Comparison of ENCODE assay signal across 8 cellular contexts in genomic region chr20:846894-847278, GRCh38. TPM values are rescaled to one million over a fixed set of nuclear protein-coding genes. Genes with fewer than 3 reads are reported as not detected.
A peak's percentile ranks its signal among the peaks of the same experiment; 100 is the strongest.
DNase-seq lines count a peak whose midpoint lies in the region; ATAC-seq and TF ChIP-seq lines count a peak whose summit lies in the region.

No MANE protein-coding gene starts in this region.

- DNase-seq in GM12865 (ENCODE audit: low read depth) (peak; percentile 65), NAMALWA (ENCODE audit: low spot score) (peak; percentile 80), activated T-cell treated with anti-CD3 and anti-CD28 coated beads for 4 hours (peak; percentile 39), neural crest cell (ENCODE audit: low read depth, low spot score) (no peak), ascending aorta (ENCODE audit: low spot score in 2 of 2) (no peak), NCI-H510A (lab: John Stamatoyannopoulos, UW) (no peak), NCI-H2107 (lab: John Stamatoyannopoulos, UW) (no peak), PC-3 (no peak)

- H3K4me2 ChIP-seq in PC-3 (ENCODE audit: low read length) = no peak overlapping the region

- H3K9ac ChIP-seq in PC-3 (ENCODE audit: low read length) = no peak overlapping the region

- no peaks in the 10 kb centered on the region for H3K9me3 Mint-ChIP-seq in neural crest cell

- H3K4me1 ChIP-seq in ascending aorta (peaks cover 2 to 9% of the 10 kb centered on the region in 2 donors), PC-3 (ENCODE audit: insufficient read depth, low read length) (peaks cover 26% of the 10 kb centered on the region)

- peaks cover 39% of the 10 kb centered on the region for H3K79me2 ChIP-seq in PC-3 (ENCODE audit: low read length)

- no peak for ATAC-seq in PC-3

- H3K4me3 Mint-ChIP-seq in neural crest cell = peak overlapping the region; percentile 74

- CTCF ChIA-PET in PC-3 (lab: Charles Lee) = no interaction called here

- no peaks in the 10 kb centered on the region for H3K36me3 ChIP-seq in ascending aorta
- peaks cover 10% of the 10 kb centered on the region; the same call in 1 of the 2 replicates for H3K36me3 ChIP-seq in PC-3 (ENCODE audit: low read depth, low read length)

- peaks cover 32% of the 10 kb centered on the region for H3K4me1 Mint-ChIP-seq in neural crest cell

- peaks cover 4% of the 10 kb centered on the region; the same call in 1 of the 2 replicates for H4K20me1 ChIP-seq in PC-3 (ENCODE audit: low read length)

- no peaks in the 10 kb centered on the region for H3K9me2 ChIP-seq in PC-3 (replicated peaks; ENCODE audit: low read length)

- H3K4me3 ChIP-seq in GM12865 (ENCODE audit: low read depth, low read length) = no peak overlapping the region
- H3K4me3 ChIP-seq in ascending aorta = no peak overlapping the region
- no peak overlapping the region for H3K4me3 ChIP-seq in PC-3 (ENCODE audit: low read length)

- POLR2A ChIA-PET in PC-3 (lab: Charles Lee; ENCODE audit: unreplicated experiment) = interaction anchor here (0.5 kb wide), 1 partner anchor 107 kb away, joined by 3 read pairs; no protein-coding TSS in a partner anchor

- no peak overlapping the region for H2AFZ ChIP-seq in PC-3 (ENCODE audit: low read length)

- peaks cover 2% of the 10 kb centered on the region for H3K36me3 Mint-ChIP-seq in neural crest cell (ENCODE audit: low read depth)

- H3K27me3 ChIP-seq in ascending aorta (no peaks in the 10 kb centered on the region), PC-3 (ENCODE audit: low read length) (no peaks in the 10 kb centered on the region)

- H3F3A ChIP-seq in PC-3 (ENCODE audit: low read length, unreplicated experiment) = no peaks in the 10 kb centered on the region

- H3K27ac ChIP-seq in ascending aorta = no peak overlapping the region
- no peak overlapping the region for H3K27ac ChIP-seq in PC-3 (ENCODE audit: low read length)

- intact Hi-C loops in ascending aorta (cut with DNase I) (no loop called here), PC-3 (cut with micrococcal nuclease) (no loop called here)

- H3K9me3 ChIP-seq in ascending aorta (no peaks in the 10 kb centered on the region), PC-3 (ENCODE audit: low read length) (no peaks in the 10 kb centered on the region)

- no TSS peak for BruUV-seq in PC-3 (replicated peaks; lab: Mats Ljungman, UMichigan)

- peaks cover 24% of the 10 kb centered on the region for H3K27me3 Mint-ChIP-seq in neural crest cell (ENCODE audit: low read depth)

- no peak for TF ChIP-seq CTCF in GM12865 (IDR thresholded peaks at IDR 0.05; ENCODE audit: insufficient read depth, low read depth, low read length, missing control alignments)
- TF ChIP-seq CTCF in neural crest cell (conservative IDR thresholded peaks at IDR 0.05) = no peak
- TF ChIP-seq CTCF in ascending aorta (IDR thresholded peaks at IDR 0.05) = no peak
- TF ChIP-seq CTCF in PC-3 (conservative IDR thresholded peaks at IDR 0.05; ENCODE audit: low read depth, low read length) = no peak

- H3K27ac Mint-ChIP-seq in neural crest cell (ENCODE audit: unreplicated experiment) = no peak overlapping the region

RNA-seq across cellular contexts. Expression of gene FAM110A, which starts 13.4 kb away (rescaled TPM):
- 16.8 and 17.4 TPM in 2 replicates for total RNA-seq in neural crest cell
- total RNA-seq in ascending aorta = 9.7 TPM
- total RNA-seq in PC-3 (2014; rRNA removed) = 23.0 and 28.4 TPM in 2 replicates

Comparison
In these comparisons a context has a peak if more than half of its experiments do, and no peak if none do; other contexts are left out.
1. DNase-seq: peak in GM12865 (single experiment), NAMALWA (single experiment) and activated T-cell treated with anti-CD3 and anti-CD28 coated beads for 4 hours (single experiment); none in neural crest cell (single experiment), ascending aorta (0 of 2), NCI-H510A (single experiment), NCI-H2107 (single experiment) and PC-3 (single experiment).